In genomic region chr16:55437627-55438026, GRCh38 we compare ENCODE assay signal across 14 cellular contexts. TPM values are rescaled to one million over a fixed set of nuclear protein-coding genes. Genes with fewer than 3 reads are reported as not detected.
DNase-seq lines count a peak whose midpoint lies in the region; ATAC-seq, FAIRE-seq and TF ChIP-seq lines count a peak whose summit lies in the region.
"Had no signal": no experiment of that assay in that cellular context is flagged by ENCODE, and none has a peak within 500 bp of the region (broad histone marks: within the 10 kb centered on the region; RNA-seq: fewer than 3 reads in every experiment).

No MANE protein-coding gene starts in this region.

- H3K9me3 Mint-ChIP-seq in activated T-cell treated with anti-CD3 and anti-CD28 coated beads, Interleukin-2, amount 50 U/mL, for 72 hours: no peaks in the 10 kb centered on the region

- H3K9me3 ChIP-seq in upper lobe of left lung (no peaks in the 10 kb centered on the region), SK-N-SH (no peaks in the 10 kb centered on the region)

- H3K27ac Mint-ChIP-seq in activated T-cell treated with anti-CD3 and anti-CD28 coated beads, Interleukin-2, amount 50 U/mL, for 72 hours: no peak overlapping the region

- TF ChIP-seq CTCF in upper lobe of left lung (IDR thresholded peaks at IDR 0.05) (no peak), SK-N-SH (IDR thresholded peaks at IDR 0.05) (no peak)

- H4K20me1 ChIP-seq in SK-N-SH (ENCODE audit: insufficient read depth): no peaks in the 10 kb centered on the region

- no peak for FAIRE-seq in H54 (lab: Jason Lieb, UNC)
- FAIRE-seq: A204.1 had no signal

- H3F3A ChIP-seq in SK-N-SH (replicated peaks; ENCODE audit: insufficient read depth): no peaks in the 10 kb centered on the region

- TF ChIP-seq EP300 in upper lobe of left lung (IDR thresholded peaks at IDR 0.05) (peak in 2 of 4 donors; percentile 65 to 93), SK-N-SH (IDR thresholded peaks at IDR 0.05; ENCODE audit: borderline replicate concordance in 1 of 2, low read depth in 1 of 2, low read length in 1 of 2) (no peak)

- H3K4me1 Mint-ChIP-seq in activated T-cell treated with anti-CD3 and anti-CD28 coated beads, Interleukin-2, amount 50 U/mL, for 72 hours (ENCODE audit: low read depth): peaks cover 7% of the 10 kb centered on the region

- H3K27ac ChIP-seq in upper lobe of left lung: peak overlapping the region in 2 of 4 donors; percentile 12 to 28
- H3K27ac ChIP-seq in SK-N-SH (ENCODE audit: low read depth in 2 of 2, low read length in 1 of 2): no peak overlapping the region

- peaks cover 0 to 7% (median 2%) of the 10 kb centered on the region in 4 donors for H3K4me1 ChIP-seq in upper lobe of left lung
- H3K4me1 ChIP-seq in SK-N-SH (ENCODE audit: control insufficient read depth in 1 of 2, insufficient read depth in 2 of 2, low read depth in 1 of 2, low read length in 1 of 2): no peaks in the 10 kb centered on the region; a peak in 1 of 4 replicates

- ATAC-seq in activated T-cell treated with anti-CD3 and anti-CD28 coated beads, Interleukin-2, amount 50 U/mL, for 72 hours (replicated peaks in 1 of 2): peak; percentile 48 to 73
- ATAC-seq in left ventricle myocardium superior (peak; percentile 67), upper lobe of left lung (ENCODE audit: low FRiP score in 2 of 2) (peak; percentile 61 to 88)
- ATAC-seq: HCT116 had no signal

- H3K79me2 ChIP-seq in SK-N-SH (ENCODE audit: insufficient read depth): no peaks in the 10 kb centered on the region

- H3K36me3 Mint-ChIP-seq in activated T-cell treated with anti-CD3 and anti-CD28 coated beads, Interleukin-2, amount 50 U/mL, for 72 hours (ENCODE audit: insufficient read depth in 2 of 2): no peaks in the 10 kb centered on the region

- no peak overlapping the region for H3K4me2 ChIP-seq in SK-N-SH

- no peak overlapping the region for H3K9ac ChIP-seq in SK-N-SH

- no peak overlapping the region for H3K4me3 Mint-ChIP-seq in activated T-cell treated with anti-CD3 and anti-CD28 coated beads, Interleukin-2, amount 50 U/mL, for 72 hours

- no peak for TF ChIP-seq RAD21 in SK-N-SH (IDR thresholded peaks at IDR 0.05; ENCODE audit: low read length)

- no peak overlapping the region for H3K4me3 ChIP-seq in upper lobe of left lung
- no peak overlapping the region for H3K4me3 ChIP-seq in SK-N-SH (ENCODE audit: low read depth in 2 of 2, low read length in 1 of 2)

- TF ChIP-seq POLR2A in upper lobe of left lung (IDR thresholded peaks at IDR 0.05): no peak
- TF ChIP-seq POLR2A in H54 (IDR thresholded peaks at IDR 0.05; ENCODE audit: low read depth, low read length): no peak

- no peaks in the 10 kb centered on the region for H3K27me3 ChIP-seq in upper lobe of left lung
- H3K27me3 ChIP-seq in SK-N-SH (ENCODE audit: insufficient read depth): no peaks in the 10 kb centered on the region

- peaks cover 39% of the 10 kb centered on the region for H3K27me3 Mint-ChIP-seq in activated T-cell treated with anti-CD3 and anti-CD28 coated beads, Interleukin-2, amount 50 U/mL, for 72 hours (ENCODE audit: low read depth)

- CTCF ChIA-PET in SK-N-SH (lab: Yijun Ruan, JAX): interaction anchor here (1.0 kb wide), 1 partner anchor 894 kb away, joined by 3 read pairs; no protein-coding TSS in a partner anchor

- H3K36me3 ChIP-seq in upper lobe of left lung (no peaks in the 10 kb centered on the region), SK-N-SH (replicated peaks in 1 of 2; ENCODE audit: control insufficient read depth in 1 of 2, insufficient read depth in 2 of 2, low read length in 1 of 2) (no peaks in the 10 kb centered on the region)

- H3K9me2 ChIP-seq in SK-N-SH: no peaks in the 10 kb centered on the region

- POLR2A ChIA-PET in SK-N-SH (lab: Yijun Ruan, JAX): no interaction called here

- intact Hi-C loops in left ventricle myocardium superior (cut with micrococcal nuclease): no loop called here

- H2AFZ ChIP-seq in SK-N-SH (ENCODE audit: low read depth): no peak overlapping the region

- 30 to 52% methylated on average over 3 of the region's 3 CpGs for WGBS in upper lobe of left lung, 2 donors
- 4% methylated on average over 3 of the region's 3 CpGs for WGBS in SK-N-SH (ENCODE audit: low lambda C conversion rate)

- no peak for DNase-seq in activated T-cell treated with anti-CD3 and anti-CD28 coated beads, Interleukin-2, amount 50 U/mL, for 72 hours
- DNase-seq in activated T-cell treated with anti-CD3 and anti-CD28 coated beads, Interleukin-2, amount 50 U/mL, for 1 hour: no peak
- peak; percentile 89 for DNase-seq in SKM-1 (lab: John Stamatoyannopoulos, UW; ENCODE audit: unreplicated experiment)
- no peak for DNase-seq in left ventricle myocardium superior
- DNase-seq in upper lobe of left lung: no peak
- no peak for DNase-seq in glomerular visceral epithelial cell (ENCODE audit: extremely low spot score)
- DNase-seq in SK-N-SH: no peak
- DNase-seq in H54 (ENCODE audit: insufficient read length, low spot score): no peak
- DNase-seq: activated CD4-positive, CD25-positive, alpha-beta regulatory T cell; effector memory CD4-positive, alpha-beta T cell; NCI-H1436 treated with DMSO at 0.1 percent for 48 hours; nucleus accumbens had no signal

TF ChIP-seq in SK-N-SH, 30 proteins besides CTCF, POLR2A, EP300 and RAD21:
- TF ChIP-seq MAX (IDR thresholded peaks at IDR 0.05; ENCODE audit: low read depth): no peak
- no peak for TF ChIP-seq TEAD4 (IDR thresholded peaks at IDR 0.05; ENCODE audit: borderline replicate concordance, insufficient read depth)

RNA-seq across cellular contexts. Expression of gene MMP2, which starts 41.4 kb away (rescaled TPM):
- total RNA-seq in activated T-cell treated with anti-CD3 and anti-CD28 coated beads, Interleukin-2, amount 50 U/mL, for 72 hours: not detected
- total RNA-seq in left ventricle myocardium superior (88.7 TPM), upper lobe of left lung (100 to 1,000 TPM in 4 of 6 donors, 10 to 100 TPM in 2; 45.7 to 265 (median 143) TPM)
- 963 and 1,101 TPM in 2 replicates for polyA plus RNA-seq in SK-N-SH (2012; rRNA removed)
- polyA plus RNA-seq in SK-N-SH (2012; cell fraction: cytosol; rRNA removed): 657 and 848 TPM in 2 replicates
- 471 and 582 TPM in 2 replicates for polyA plus RNA-seq in SK-N-SH (2012; cell fraction: nucleus; rRNA removed)

Comparison
In these comparisons a context has a peak if more than half of its experiments do, and no peak if none do; other contexts are left out.
1. RNA of gene MMP2, which starts 41.4 kb away (total RNA-seq): 45.7 to 265 TPM in upper lobe of left lung and 88.7 TPM in left ventricle myocardium superior (single experiment); not detected in activated T-cell treated with anti-CD3 and anti-CD28 coated beads, Interleukin-2, amount 50 U/mL, for 72 hours; every median in the first group is over 10 times any median in the second.
2. Peak in every context shown above with its lines, with median percentiles within 50 percentile points of each other: ATAC-seq.